Comparison of ENCODE assay signal across 29 cellular contexts in genomic region chr1:225532240-225532944, GRCh38.
A peak's percentile ranks its signal among the peaks of the same experiment; 100 is the strongest.
DNase-seq lines count a peak whose midpoint lies in the region; ATAC-seq, FAIRE-seq and TF ChIP-seq lines count a peak whose summit lies in the region.
"Had no signal": no experiment of that assay in that cellular context is flagged by ENCODE, and none has a peak within 500 bp of the region (broad histone marks: within the 10 kb centered on the region; RNA-seq: fewer than 3 reads in every experiment).

No MANE protein-coding gene starts in this region.

- FAIRE-seq in A204.1 (lab: Jason Lieb, UNC) = peak; percentile 59

- CTCF ChIA-PET in HEK293 (lab: Yijun Ruan, JAX) = interaction anchor here (0.6 to 0.7 kb wide), 3 partner anchors 16 to 58 kb away, joined by 3 to 4 read pairs (median 3); no protein-coding TSS in a partner anchor

- no peaks in the 10 kb centered on the region for H3K27me3 ChIP-seq in left lung
- H3K27me3 ChIP-seq: brain microvascular endothelial cell, esophagus squamous epithelium, gastrocnemius medialis, MG63, stomach, tibial artery had no signal

- H3K27me3 Mint-ChIP-seq in endothelial cell (ENCODE audit: unreplicated experiment) = no peaks in the 10 kb centered on the region

- no peaks in the 10 kb centered on the region for H3K9me3 Mint-ChIP-seq in endothelial cell (ENCODE audit: unreplicated experiment)
- H3K9me3 Mint-ChIP-seq: activated CD4-positive, alpha-beta T cell treated with anti-CD3 and anti-CD28 coated beads, Interleukin-2, amount 10 ng/mL, durations not matched to agents 7 days and 5 days; HFFc6; nephron progenitor cell; T-helper 1 cell treated with Interleukin-12 subunit alpha and Interleukin-12 subunit beta and Interleukin-4 antibody, amounts not matched to agents 30 μg/mL and 1 μg/mL, for 36 hours had no signal

- no peaks in the 10 kb centered on the region for H3K36me3 Mint-ChIP-seq in endothelial cell (ENCODE audit: low read depth, unreplicated experiment)

- peak overlapping the region; percentile 38 for H3K27ac Mint-ChIP-seq in endothelial cell (ENCODE audit: unreplicated experiment)
- H3K27ac Mint-ChIP-seq: activated CD4-positive, alpha-beta T cell treated with anti-CD3 and anti-CD28 coated beads, Interleukin-2, amount 10 ng/mL, durations not matched to agents 7 days and 5 days; HFFc6; T-helper 1 cell treated with Interleukin-12 subunit alpha and Interleukin-12 subunit beta and Interleukin-4 antibody, amounts not matched to agents 30 μg/mL and 1 μg/mL, for 36 hours had no signal

- peaks cover 0 to 23% of the 10 kb centered on the region in 2 experiments; a peak in 1 of 3 replicates for H3K36me3 ChIP-seq in HEK293 (ENCODE audit: control insufficient read depth in 2 of 2, insufficient read depth in 1 of 2, low read length in 2 of 2)
- no peaks in the 10 kb centered on the region for H3K36me3 ChIP-seq in left lung
- H3K36me3 ChIP-seq: esophagus squamous epithelium, gastrocnemius medialis had no signal

- DNase-seq in NCI-H748 (lab: John Stamatoyannopoulos, UW; ENCODE audit: unreplicated experiment) (peak; percentile 53), endothelial cell (ENCODE audit: low spot score) (no peak), HuH-7 (ENCODE audit: low spot score) (no peak), glomerular visceral epithelial cell (ENCODE audit: extremely low spot score) (no peak), left lung (no peak)
- no peak for DNase-seq in stimulated activated naive CD8-positive, alpha-beta T cell treated with anti-CD3 and anti-CD28 coated beads, Interleukin-15, Interleukin-2, amounts not matched to agents 100 U/mL and 50 U/mL, for 24 hours
- DNase-seq: activated CD4-positive, alpha-beta T cell treated with anti-CD3 and anti-CD28 coated beads, Interleukin-2, amount 10 ng/mL, durations not matched to agents 7 days and 5 days; activated naive CD4-positive, alpha-beta T cell treated with Interleukin-2 at 50 U/mL for 16 hours; activated T-cell treated with anti-CD3 and anti-CD28 coated beads, Interleukin-2, amount 50 U/mL, for 48 hours; brain microvascular endothelial cell; Calu3; effector CD8-positive, alpha-beta T cell; esophagus squamous epithelium; gastrocnemius medialis; HFFc6; hypothalamus; KBM-7; MG63; NCI-H187 treated with DMSO at 0.1 percent for 48 hours; NCI-H446 treated with DMSO at 0.1 percent for 48 hours; nephron progenitor cell; stimulated activated CD4-positive, alpha-beta T cell treated with anti-CD3 and anti-CD28 coated beads, Interleukin-15, amount 100 ng/mL, for 24 hours; stomach; tibial artery had no signal

- H3K4me3 ChIP-seq in HEK293 (ENCODE audit: low read depth, low read length) = no peak overlapping the region
- H3K4me3 ChIP-seq in left lung = no peak overlapping the region
- H3K4me3 ChIP-seq: esophagus squamous epithelium, gastrocnemius medialis, MG63, stomach, tibial artery had no signal

- POLR2A ChIA-PET in HEK293 (lab: Yijun Ruan, JAX) = no interaction called here

- ATAC-seq in stimulated activated naive CD8-positive, alpha-beta T cell treated with anti-CD3 and anti-CD28 coated beads, Interleukin-15, Interleukin-2, amounts not matched to agents 100 U/mL and 50 U/mL, for 24 hours = no peak
- no peak for ATAC-seq in left lung
- ATAC-seq: gastrocnemius medialis, sciatic nerve had no signal

- no peaks in the 10 kb centered on the region for H3K9me3 ChIP-seq in HEK293 (ENCODE audit: control insufficient read depth, insufficient read depth, low read depth, low read length)
- H3K9me3 ChIP-seq in left lung = no peaks in the 10 kb centered on the region
- H3K9me3 ChIP-seq: esophagus squamous epithelium, gastrocnemius medialis, MG63, stomach, tibial artery had no signal

- no peak overlapping the region for H3K4me3 Mint-ChIP-seq in endothelial cell (ENCODE audit: unreplicated experiment)
- H3K4me3 Mint-ChIP-seq: activated CD4-positive, alpha-beta T cell treated with anti-CD3 and anti-CD28 coated beads, Interleukin-2, amount 10 ng/mL, durations not matched to agents 7 days and 5 days; HFFc6; nephron progenitor cell; T-helper 1 cell treated with Interleukin-12 subunit alpha and Interleukin-12 subunit beta and Interleukin-4 antibody, amounts not matched to agents 30 μg/mL and 1 μg/mL, for 36 hours had no signal

- H3K27ac ChIP-seq in HEK293 (ENCODE audit: extremely low read depth, low read depth, low read length) (no peak overlapping the region), left lung (no peak overlapping the region)
- H3K27ac ChIP-seq: brain microvascular endothelial cell, C4-2B, esophagus squamous epithelium, gastrocnemius medialis, stomach, tibial artery had no signal

- H3K4me1 ChIP-seq in HEK293 (ENCODE audit: control insufficient read depth, insufficient read depth, low read length) (peaks cover 39% of the 10 kb centered on the region), left lung (no peaks in the 10 kb centered on the region)

- TF ChIP-seq CTCF in HEK293 (tag by site-specific recombination; IDR thresholded peaks at IDR 0.05) (no peak), endothelial cell (IDR thresholded peaks at IDR 0.05; ENCODE audit: unreplicated experiment) (no peak), left lung (IDR thresholded peaks at IDR 0.05) (no peak)

- H3K4me1 Mint-ChIP-seq in endothelial cell (ENCODE audit: unreplicated experiment) = no peaks in the 10 kb centered on the region
- H3K4me1 Mint-ChIP-seq: activated CD4-positive, alpha-beta T cell treated with anti-CD3 and anti-CD28 coated beads, Interleukin-2, amount 10 ng/mL, durations not matched to agents 7 days and 5 days had no signal

- intact Hi-C loops in left lung (cut with DNase I) = no loop called here

TF ChIP-seq in HEK293, 187 proteins besides CTCF, POLR2A, EP300 and RAD21:
- TF ChIP-seq ZNF394 (tag by site-specific recombination; IDR thresholded peaks at IDR 0.05; ENCODE audit: borderline replicate concordance) (no peak), ZNF174 (tag by site-specific recombination; IDR thresholded peaks at IDR 0.05) (peak; percentile 59; the same call in 1 of the 2 replicates), ZNF626 (tag by site-specific recombination; IDR thresholded peaks at IDR 0.05) (no peak)
TF ChIP-seq in HEK293: peak in this region for 1.
